31 cellular contexts compared by ENCODE assay signal in genomic region chr7:104838537-104839299, GRCh38.
DNase-seq lines count a peak whose midpoint lies in the region; ATAC-seq, FAIRE-seq and TF ChIP-seq lines count a peak whose summit lies in the region.
"Had no signal": no experiment of that assay in that cellular context is flagged by ENCODE, and none has a peak within 500 bp of the region (broad histone marks: within the 10 kb centered on the region; RNA-seq: fewer than 3 reads in every experiment).

No MANE protein-coding gene starts in this region.

- no peak for TF ChIP-seq POLR2A in lower leg skin (IDR thresholded peaks at IDR 0.05)

- FAIRE-seq in GM18507 (lab: Jason Lieb, UNC) (peak; percentile 50), endometrium (lab: Jason Lieb, UNC) (peak; percentile 43)
- FAIRE-seq: GM12891 had no signal

- 49 to 56% methylated on average over 3 of the region's 3 CpGs for WGBS in lower leg skin, 2 donors

- H3K36me3 Mint-ChIP-seq in naive thymus-derived CD4-positive, alpha-beta T cell, result no peaks in the 10 kb centered on the region
- H3K36me3 Mint-ChIP-seq: CD8-positive, alpha-beta T cell had no signal

- no peak for DNase-seq in GM18507 (ENCODE audit: extremely low spot score, insufficient read length, low read depth)
- no peak for DNase-seq in DMS153 (lab: John Stamatoyannopoulos, UW)
- DNase-seq in naive thymus-derived CD4-positive, alpha-beta T cell, result no peak
- no peak for DNase-seq in lower leg skin (ENCODE audit: low spot score in 2 of 2)
- DNase-seq: activated CD4-positive, alpha-beta memory T cell treated with anti-CD3 and anti-CD28 coated beads, Interleukin-2, amount 10 ng/mL, durations not matched to agents 7 days and 5 days; activated CD4-positive, alpha-beta T cell treated with anti-CD3 and anti-CD28 coated beads for 1 hour; activated CD8-positive, alpha-beta memory T cell treated with anti-CD3 and anti-CD28 coated beads, Interleukin-2, amount 50 U/mL, for 4 hours; activated naive CD4-positive, alpha-beta T cell treated with anti-CD3 and anti-CD28 coated beads for 36 hours; AML-193; CD8-positive, alpha-beta T cell; effector memory CD8-positive, alpha-beta T cell; glutamatergic neuron; HCEC 1CT; Karpas-422; mesenchymal stem cell; NCI-H1436 treated with DMSO at 0.1 percent for 48 hours; NCI-H2107; NCI-H446; NCI-H748 treated with DMSO at 0.1 percent for 48 hours; Peyer's patch; psoas muscle; SHP77 treated with DMSO at 0.1 percent for 48 hours; stimulated activated CD4-positive, alpha-beta T cell treated with anti-CD3 and anti-CD28 coated beads, Interleukin-4, amount 100 ng/mL, for 1 hour; transverse colon had no signal

- H3K9me3 ChIP-seq in naive thymus-derived CD4-positive, alpha-beta T cell (ENCODE audit: control insufficient read depth in 2 of 3, low read length in 3 of 3), result no peaks in the 10 kb centered on the region
- H3K9me3 ChIP-seq: Peyer's patch, psoas muscle, transverse colon had no signal

- POLR2A ChIA-PET in naive thymus-derived CD4-positive, alpha-beta T cell (lab: Charles Lee), result no interaction called here

- H3K27me3 Mint-ChIP-seq in naive thymus-derived CD4-positive, alpha-beta T cell, result peaks cover 22 to 45% (median 42%) of the 10 kb centered on the region in 5 donors

- H3K4me3 Mint-ChIP-seq in naive thymus-derived CD4-positive, alpha-beta T cell, result no peak overlapping the region
- H3K4me3 Mint-ChIP-seq: activated CD4-positive, alpha-beta memory T cell treated with anti-CD3 and anti-CD28 coated beads, Interleukin-2, amount 10 ng/mL, durations not matched to agents 7 days and 5 days; activated naive CD4-positive, alpha-beta T cell treated with anti-CD3 and anti-CD28 coated beads for 36 hours; CD8-positive, alpha-beta T cell; central memory CD8-positive, alpha-beta T cell; effector memory CD8-positive, alpha-beta T cell; T-helper 2 cell treated with Interferon-gamma antibody and Interleukin-4, amounts not matched to agents 5 μg/mL and 100 μg/mL, for 36 hours had no signal

- H3K9me3 Mint-ChIP-seq in naive thymus-derived CD4-positive, alpha-beta T cell, result no peaks in the 10 kb centered on the region
- H3K9me3 Mint-ChIP-seq: activated CD4-positive, alpha-beta memory T cell treated with anti-CD3 and anti-CD28 coated beads, Interleukin-2, amount 10 ng/mL, durations not matched to agents 7 days and 5 days; activated naive CD4-positive, alpha-beta T cell treated with anti-CD3 and anti-CD28 coated beads for 36 hours; CD8-positive, alpha-beta T cell; central memory CD8-positive, alpha-beta T cell; effector memory CD8-positive, alpha-beta T cell; T-helper 2 cell treated with Interferon-gamma antibody and Interleukin-4, amounts not matched to agents 5 μg/mL and 100 μg/mL, for 36 hours had no signal

- no peaks in the 10 kb centered on the region for H3K27me3 ChIP-seq in naive thymus-derived CD4-positive, alpha-beta T cell (ENCODE audit: control insufficient read depth in 2 of 2, insufficient read depth in 2 of 2, low read length in 2 of 2)
- H3K27me3 ChIP-seq: Peyer's patch, transverse colon had no signal

- ATAC-seq in GM21619 (IDR thresholded peaks at IDR 0.05; ENCODE audit: unreplicated experiment) (peak; percentile 52), HG03139 (IDR thresholded peaks at IDR 0.05; ENCODE audit: unreplicated experiment) (peak; percentile 58), GM18861 (IDR thresholded peaks at IDR 0.05; ENCODE audit: unreplicated experiment) (no peak)
- no peak for ATAC-seq in naive thymus-derived CD4-positive, alpha-beta T cell
- ATAC-seq: CD8-positive, alpha-beta T cell; effector memory CD8-positive, alpha-beta T cell; psoas muscle had no signal

- H3K4me3 ChIP-seq in naive thymus-derived CD4-positive, alpha-beta T cell (ENCODE audit: low read length), result no peak overlapping the region
- H3K4me3 ChIP-seq in lower leg skin (ENCODE audit: low read depth, poor library complexity, severe bottlenecking), result no peak overlapping the region
- H3K4me3 ChIP-seq: Peyer's patch, psoas muscle, transverse colon had no signal

- H3K36me3 ChIP-seq in naive thymus-derived CD4-positive, alpha-beta T cell (ENCODE audit: control insufficient read depth in 2 of 3, insufficient read depth in 3 of 3, low read length in 3 of 3), result no peaks in the 10 kb centered on the region
- H3K36me3 ChIP-seq: Peyer's patch, transverse colon had no signal

- H3K27ac ChIP-seq in naive thymus-derived CD4-positive, alpha-beta T cell (ENCODE audit: low read depth, low read length), result no peak overlapping the region
- H3K27ac ChIP-seq: Peyer's patch, psoas muscle, transverse colon had no signal

- H3K4me1 Mint-ChIP-seq in naive thymus-derived CD4-positive, alpha-beta T cell, result peaks cover 0 to 2% (median 0%) of the 10 kb centered on the region in 7 donors
- H3K4me1 Mint-ChIP-seq: activated CD4-positive, alpha-beta memory T cell treated with anti-CD3 and anti-CD28 coated beads, Interleukin-2, amount 10 ng/mL, durations not matched to agents 7 days and 5 days; central memory CD8-positive, alpha-beta T cell had no signal

- no peak for TF ChIP-seq CTCF in lower leg skin (IDR thresholded peaks at IDR 0.05)

- intact Hi-C loops in naive thymus-derived CD4-positive, alpha-beta T cell (cut with micrococcal nuclease), result no loop called here
- intact Hi-C loops in lower leg skin (cut with DNase I; ENCODE audit: low total_unique reads), result no loop called here

- no peak overlapping the region for H3K27ac Mint-ChIP-seq in naive thymus-derived CD4-positive, alpha-beta T cell
- H3K27ac Mint-ChIP-seq: activated CD4-positive, alpha-beta memory T cell treated with anti-CD3 and anti-CD28 coated beads, Interleukin-2, amount 10 ng/mL, durations not matched to agents 7 days and 5 days; activated naive CD4-positive, alpha-beta T cell treated with anti-CD3 and anti-CD28 coated beads for 36 hours; CD8-positive, alpha-beta T cell; effector memory CD8-positive, alpha-beta T cell; T-helper 2 cell treated with Interferon-gamma antibody and Interleukin-4, amounts not matched to agents 5 μg/mL and 100 μg/mL, for 36 hours had no signal

- no peaks in the 10 kb centered on the region for H3K4me1 ChIP-seq in naive thymus-derived CD4-positive, alpha-beta T cell (ENCODE audit: control insufficient read depth in 2 of 2, insufficient read depth in 2 of 2, low read length in 2 of 2)
- H3K4me1 ChIP-seq: Peyer's patch, psoas muscle, transverse colon had no signal

- CTCF ChIA-PET in naive thymus-derived CD4-positive, alpha-beta T cell (lab: Charles Lee), result interaction anchor here (1.1 kb wide), 1 partner anchor 9 kb away, joined by 3 read pairs; no protein-coding TSS in a partner anchor

Comparison
In these comparisons a context has a peak if more than half of its experiments do, and no peak if none do; other contexts are left out.
1. ATAC-seq: peak in GM21619 (single experiment) and HG03139 (single experiment); none in GM18861 (single experiment) and naive thymus-derived CD4-positive, alpha-beta T cell (single experiment).